In the genomic region with DNA sequence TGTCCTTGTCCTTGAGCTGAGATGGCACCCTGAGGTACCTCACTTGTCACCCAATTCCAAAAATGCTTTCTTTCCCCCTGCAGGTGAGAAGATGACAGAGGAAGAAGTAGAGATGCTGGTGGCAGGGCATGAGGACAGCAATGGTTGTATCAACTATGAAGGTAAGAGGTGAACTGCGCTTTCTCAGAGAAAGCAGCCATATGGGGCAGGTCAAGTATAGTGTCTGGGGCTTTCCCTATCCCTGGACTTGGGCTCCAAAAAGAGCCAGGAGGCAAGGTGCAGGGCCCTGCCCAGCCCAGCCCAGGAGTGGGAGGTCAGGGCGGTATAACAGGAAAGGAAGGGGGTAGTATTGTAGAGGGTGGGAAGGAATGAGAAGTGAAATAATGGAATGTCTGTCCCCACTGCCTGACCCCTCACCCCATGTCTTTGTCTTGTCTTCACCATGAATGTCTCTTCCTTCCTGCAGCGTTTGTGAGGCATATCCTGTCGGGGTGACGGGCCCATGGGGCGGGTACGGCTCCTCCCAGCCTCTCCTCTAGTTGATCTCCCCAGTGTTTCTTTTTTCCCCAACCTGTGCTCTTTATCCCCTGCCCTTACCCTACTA, we compare ENCODE assay signal across 8 cellular contexts. TPM values are rescaled to one million over a fixed set of nuclear protein-coding genes. Genes with fewer than 3 reads are reported as not detected.
DNase-seq lines count a peak whose midpoint lies in the region; ATAC-seq and TF ChIP-seq lines count a peak whose summit lies in the region.

No MANE protein-coding gene starts in this region.

- H3K4me1 ChIP-seq in heart right ventricle (peaks cover 20 to 56% (median 40%) of the 10 kb centered on the region in 9 donors), gastrocnemius medialis (peaks cover 28 to 44% of the 10 kb centered on the region in 2 donors)

- DNase-seq in heart right ventricle (no peak), left cardiac atrium (no peak), activated T-cell treated with anti-CD3 and anti-CD28 coated beads for 4 hours (peak; percentile 47), fibroblast of mammary gland (ENCODE audit: low read depth) (peak; percentile 54), gastrocnemius medialis (no peak), DMS53 (lab: John Stamatoyannopoulos, UW) (no peak)

- WGBS in heart right ventricle, 2 donors, result 16 to 20% methylated on average over 7 of the region's 7 CpGs

- no peak for TF ChIP-seq POLR2A in gastrocnemius medialis (IDR thresholded peaks at IDR 0.05)

- H3K9me3 ChIP-seq in heart right ventricle (no peaks in the 10 kb centered on the region), gastrocnemius medialis (no peaks in the 10 kb centered on the region)

- no peak for TF ChIP-seq CTCF in heart right ventricle (IDR thresholded peaks at IDR 0.05)
- TF ChIP-seq CTCF in fibroblast of mammary gland (conservative IDR thresholded peaks at IDR 0.05; ENCODE audit: control insufficient read depth, insufficient read depth, low read depth, low read length), result no peak
- no peak for TF ChIP-seq CTCF in gastrocnemius medialis (IDR thresholded peaks at IDR 0.05 in 4 of 5, conservative IDR thresholded peaks at IDR 0.05 in 1 of 5)

- H3K36me3 ChIP-seq in heart right ventricle (peaks cover 8 to 65% (median 55%) of the 10 kb centered on the region in 9 donors), gastrocnemius medialis (peaks cover 0 to 60% of the 10 kb centered on the region in 2 donors)

- intact Hi-C loops in heart right ventricle (cut with DNase I) (loop anchor here in 2 of 10 donors (2.0 kb wide), 2 partner anchors 29 to 41 kb away; partner anchors contain the start of genes SMARCC2 (in 2 of the 2) and ZC3H10 (in 1 of the 2)), left cardiac atrium (cut with DNase I) (no loop called here), gastrocnemius medialis (cut with DNase I; ENCODE audit: low total_unique reads) (no loop called here)

- no peaks in the 10 kb centered on the region for H3K27me3 ChIP-seq in heart right ventricle
- no peaks in the 10 kb centered on the region for H3K27me3 ChIP-seq in gastrocnemius medialis

- ATAC-seq in heart right ventricle, result no peak
- ATAC-seq in left cardiac atrium, result no peak
- no peak for ATAC-seq in gastrocnemius medialis
- no peak for ATAC-seq in HG02884 (IDR thresholded peaks at IDR 0.05; ENCODE audit: unreplicated experiment)
- no peak for ATAC-seq in GM18520 (IDR thresholded peaks at IDR 0.05; ENCODE audit: unreplicated experiment)

- in situ Hi-C loops in gastrocnemius medialis (cut with MboI; ENCODE audit: low sequenced_read_pairs in 4 of 4), result no loop called here

- H3K4me3 ChIP-seq in heart right ventricle (peak overlapping the region; percentile 73 to 98 (median 91)), fibroblast of mammary gland (ENCODE audit: control insufficient read depth, low read depth, low read length) (peak overlapping the region; percentile 100), gastrocnemius medialis (peak overlapping the region; percentile 68 to 93 (median 80))

- H3K27ac ChIP-seq in heart right ventricle (peak overlapping the region; percentile 93 to 99 (median 98)), gastrocnemius medialis (peak overlapping the region; percentile 87 to 97 (median 96))

RNA-seq across cellular contexts. Expression of gene MYL6, which starts 2.1 kb away (rescaled TPM):
- total RNA-seq in heart right ventricle (1,000 to 10,000 TPM in 1 of 10 donors, 100 to 1,000 TPM in 9; 355 to 1,188 (median 413) TPM), left cardiac atrium (1,000 to 10,000 TPM; 1,071 to 1,319 TPM), gastrocnemius medialis (100 to 1,000 TPM; 159 to 324 (median 202) TPM)
- 1,000 to 10,000 TPM in 1 of 2 donors, 100 to 1,000 TPM in 1; 670 to 2,127 TPM for polyA plus RNA-seq in heart right ventricle

RNA-seq across cellular contexts. Expression of gene MYL6B, which starts 7.9 kb away (rescaled TPM):
- 10 to 100 TPM; 39.8 to 61.9 (median 49.9) TPM for total RNA-seq in heart right ventricle
- 10 to 100 TPM; 31.9 to 64.0 TPM for polyA plus RNA-seq in heart right ventricle
- total RNA-seq in left cardiac atrium, result 10 to 100 TPM; 40.5 to 42.5 TPM
- 100 to 1,000 TPM; 159 to 334 (median 198) TPM for total RNA-seq in gastrocnemius medialis

RNA-seq across cellular contexts. Expression of gene SMARCC2, which starts 29.0 kb away (rescaled TPM):
- total RNA-seq in heart right ventricle, result 10 to 100 TPM; 56.2 to 81.9 (median 62.8) TPM
- 10 to 100 TPM; 16.2 to 28.8 TPM for polyA plus RNA-seq in heart right ventricle
- 10 to 100 TPM; 65.2 to 68.5 TPM for total RNA-seq in left cardiac atrium
- total RNA-seq in gastrocnemius medialis, result 10 to 100 TPM; 34.1 to 56.9 (median 49.4) TPM

RNA-seq across cellular contexts. Expression of gene ESYT1, which starts 32.2 kb away (rescaled TPM):
- total RNA-seq in heart right ventricle, result 10 to 100 TPM; 28.8 to 47.5 (median 31.9) TPM
- polyA plus RNA-seq in heart right ventricle, result 10 to 100 TPM; 20.9 to 57.3 TPM
- total RNA-seq in left cardiac atrium, result 10 to 100 TPM; 54.1 to 63.9 TPM
- 10 to 100 TPM; 45.9 to 77.7 (median 62.1) TPM for total RNA-seq in gastrocnemius medialis

RNA-seq across cellular contexts. Expression of gene ZC3H10, which starts 42.2 kb away (rescaled TPM):
- total RNA-seq in heart right ventricle (1 to 10 TPM; 3.6 to 5.8 (median 4.9) TPM), left cardiac atrium (1 to 10 TPM; 6.6 to 7.6 TPM), gastrocnemius medialis (1 to 10 TPM; 3.1 to 9.1 (median 3.7) TPM)
- polyA plus RNA-seq in heart right ventricle, result 1 to 10 TPM; 2.1 to 3.4 TPM

Comparison
In these comparisons a context has a peak if more than half of its experiments do, and no peak if none do; other contexts are left out.
1. DNase-seq: peak in activated T-cell treated with anti-CD3 and anti-CD28 coated beads for 4 hours (single experiment) and fibroblast of mammary gland (single experiment); none in heart right ventricle (0 of 2), left cardiac atrium (single experiment), gastrocnemius medialis (0 of 2) and DMS53 (single experiment).
2. Peak in every context shown above with its lines, with median percentiles within 50 percentile points of each other: H3K4me3 ChIP-seq.